ENCODE assay signal across 16 cellular contexts in the genomic region with DNA sequence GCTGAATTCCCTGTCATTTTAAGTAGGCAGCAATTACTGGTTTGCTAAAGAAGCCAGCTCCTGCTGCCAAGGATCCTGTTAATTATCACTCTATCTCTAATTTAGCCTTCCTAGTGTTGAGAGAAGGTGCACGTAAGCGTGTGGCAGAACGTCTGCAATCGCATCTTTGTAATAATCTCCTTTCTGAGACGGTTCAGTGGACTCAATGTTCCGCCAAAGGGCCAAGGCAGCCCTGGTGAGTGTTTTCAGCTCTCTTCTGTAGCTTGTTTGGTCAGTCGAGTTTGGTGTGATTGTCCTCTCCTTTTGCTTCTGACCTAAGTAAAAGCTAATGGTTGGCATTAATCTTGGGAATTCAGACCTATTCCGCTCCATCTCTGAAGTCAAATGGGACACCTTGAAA. TPM values are rescaled to one million over a fixed set of nuclear protein-coding genes. Genes with fewer than 3 reads are reported as not detected.
DNase-seq lines count a peak whose midpoint lies in the region; ATAC-seq lines count a peak whose summit lies in the region.
"Had no signal": no experiment of that assay in that cellular context is flagged by ENCODE, and none has a peak within 500 bp of the region (broad histone marks: within the 10 kb centered on the region; RNA-seq: fewer than 3 reads in every experiment).

No MANE protein-coding gene starts in this region.

- H3K4me1 Mint-ChIP-seq in activated CD4-positive, alpha-beta memory T cell treated with anti-CD3 and anti-CD28 coated beads for 36 hours (ENCODE audit: low read depth): no peaks in the 10 kb centered on the region
- H3K4me1 Mint-ChIP-seq: CD4-positive, alpha-beta memory T cell had no signal

- CTCF ChIA-PET in activated CD4-positive, alpha-beta memory T cell treated with anti-CD3 and anti-CD28 coated beads for 36 hours (lab: Charles Lee): no interaction called here

- H3K36me3 Mint-ChIP-seq in activated CD4-positive, alpha-beta memory T cell treated with anti-CD3 and anti-CD28 coated beads for 36 hours: no peaks in the 10 kb centered on the region
- H3K36me3 Mint-ChIP-seq: CD4-positive, alpha-beta memory T cell had no signal

- H3K27ac Mint-ChIP-seq in activated CD4-positive, alpha-beta memory T cell treated with anti-CD3 and anti-CD28 coated beads for 36 hours: no peak overlapping the region
- H3K27ac Mint-ChIP-seq: CD4-positive, alpha-beta memory T cell had no signal

- POLR2A ChIA-PET in activated CD4-positive, alpha-beta memory T cell treated with anti-CD3 and anti-CD28 coated beads for 36 hours (lab: Charles Lee): no interaction called here

- no peak overlapping the region for H3K4me3 Mint-ChIP-seq in activated CD4-positive, alpha-beta memory T cell treated with anti-CD3 and anti-CD28 coated beads for 36 hours
- H3K4me3 Mint-ChIP-seq: CD4-positive, alpha-beta memory T cell had no signal

- intact Hi-C loops in activated CD4-positive, alpha-beta memory T cell treated with anti-CD3 and anti-CD28 coated beads for 36 hours (cut with micrococcal nuclease): no loop called here

- ATAC-seq in GM18907 (IDR thresholded peaks at IDR 0.05; ENCODE audit: unreplicated experiment) (no peak), GM21529 (IDR thresholded peaks at IDR 0.05; ENCODE audit: unreplicated experiment) (no peak)

- H3K27ac ChIP-seq in temporal lobe (ENCODE audit: low read depth, low read length): peak overlapping the region; percentile 14
- H3K27ac ChIP-seq: 22Rv1, pancreas had no signal

- H3K9me3 Mint-ChIP-seq in activated CD4-positive, alpha-beta memory T cell treated with anti-CD3 and anti-CD28 coated beads for 36 hours: no peaks in the 10 kb centered on the region

- H3K27me3 Mint-ChIP-seq in activated CD4-positive, alpha-beta memory T cell treated with anti-CD3 and anti-CD28 coated beads for 36 hours: no peaks in the 10 kb centered on the region

- DNase-seq in DMS 273 (lab: John Stamatoyannopoulos, UW; ENCODE audit: unreplicated experiment) (peak; percentile 12), DMS 273 treated with DMSO at 0.1 percent for 48 hours (lab: John Stamatoyannopoulos, UW) (no peak), cerebellar cortex (ENCODE audit: low spot score) (peak; percentile 82), left kidney (ENCODE audit: low read depth, low spot score) (peak; percentile 18)
- DNase-seq in activated CD4-positive, alpha-beta memory T cell treated with anti-CD3 and anti-CD28 coated beads for 36 hours: no peak
- DNase-seq: activated gamma-delta T cell; aorta; CD4-positive, alpha-beta memory T cell; dorsolateral prefrontal cortex; midbrain; pancreas; upper lobe of right lung had no signal

RNA-seq across cellular contexts. Expression of a gene that starts 24.2 kb away (rescaled TPM):
- 0.98 TPM for total RNA-seq in temporal lobe
- not detected for total RNA-seq in activated CD4-positive, alpha-beta memory T cell treated with anti-CD3 and anti-CD28 coated beads for 36 hours

Comparison
In these comparisons a context has a peak if more than half of its experiments do, and no peak if none do; other contexts are left out.
1. DNase-seq: peak in DMS 273 (single experiment), cerebellar cortex (single experiment) and left kidney (single experiment); none in DMS 273 treated with DMSO at 0.1 percent for 48 hours (single experiment) and activated CD4-positive, alpha-beta memory T cell treated with anti-CD3 and anti-CD28 coated beads for 36 hours (single experiment).